In the genomic region with DNA sequence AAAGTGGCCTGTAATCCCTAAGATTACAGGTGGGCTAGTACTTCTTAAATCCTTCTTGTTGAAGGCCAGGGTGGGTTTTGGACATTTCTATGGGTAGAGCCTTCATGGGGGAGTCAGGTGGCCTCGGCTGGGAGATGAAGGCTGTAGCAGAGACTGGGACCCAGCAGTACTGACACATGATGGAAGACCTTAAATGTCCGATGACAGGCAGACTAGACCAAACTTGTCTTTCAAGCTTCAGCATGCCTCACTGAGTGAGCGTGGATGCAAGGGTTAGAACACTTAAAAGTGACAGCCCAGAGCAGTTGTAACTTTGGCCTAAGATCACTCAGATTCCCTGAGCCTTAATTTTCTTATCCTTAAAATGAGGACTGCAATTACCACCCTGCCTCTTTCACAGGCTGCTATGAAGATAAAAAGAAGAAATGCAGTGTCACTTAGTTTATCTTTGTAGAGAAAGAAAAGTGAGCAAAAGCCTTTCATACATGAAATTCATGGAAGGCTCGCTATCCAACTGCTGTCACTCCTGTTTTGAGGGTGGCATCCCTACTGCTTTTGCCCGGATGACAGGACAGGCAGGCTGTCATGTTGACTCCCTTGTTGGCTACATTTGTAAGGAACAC, we compare ENCODE assay signal across 26 cellular contexts. TPM values are rescaled to one million over a fixed set of nuclear protein-coding genes. Genes with fewer than 3 reads are reported as not detected.
DNase-seq lines count a peak whose midpoint lies in the region; ATAC-seq and TF ChIP-seq lines count a peak whose summit lies in the region.
"Had no signal": no experiment of that assay in that cellular context is flagged by ENCODE, and none has a peak within 500 bp of the region (broad histone marks: within the 10 kb centered on the region; RNA-seq: fewer than 3 reads in every experiment).

No MANE protein-coding gene starts in this region.

- intact Hi-C loops in dendritic cell treated with granulocyte-macrophage colony-stimulating factor and Interleukin-4, amounts not matched to agents 40 ng/mL and 50 ng/mL, for 4 days (cut with micrococcal nuclease) = loop anchor here (2.0 kb wide), 1 partner anchor 14 kb away; no protein-coding TSS in a partner anchor

- H2AFZ ChIP-seq in OCI-LY1 (ENCODE audit: low read length) = no peak overlapping the region
- H2AFZ ChIP-seq: parathyroid adenoma had no signal

- H3K27me3 ChIP-seq in OCI-LY1 (ENCODE audit: insufficient read depth, low read length) = no peaks in the 10 kb centered on the region
- H3K27me3 ChIP-seq: gastroesophageal sphincter had no signal

- H3K79me2 ChIP-seq in OCI-LY1 (ENCODE audit: insufficient read depth, low read length) = no peaks in the 10 kb centered on the region
- H3K79me2 ChIP-seq: parathyroid adenoma had no signal

- peak overlapping the region; percentile 26 for H3K27ac Mint-ChIP-seq in activated CD8-positive, alpha-beta memory T cell treated with anti-CD3 and anti-CD28 coated beads, Interleukin-2, amount 10 ng/mL, durations not matched to agents 7 days and 5 days
- H3K27ac Mint-ChIP-seq in dendritic cell treated with granulocyte-macrophage colony-stimulating factor and Interleukin-4, amounts not matched to agents 40 ng/mL and 50 ng/mL, for 4 days = peak overlapping the region; percentile 56
- H3K27ac Mint-ChIP-seq in stimulated activated effector memory CD8-positive, alpha-beta T cell treated with anti-CD3 and anti-CD28 coated beads, Interleukin-12 subunit alpha, Interleukin-12 subunit beta, amount 100 ng/mL, for 72 hours = peak overlapping the region; percentile 19
- H3K27ac Mint-ChIP-seq: CD4-positive, alpha-beta T cell; nephron progenitor cell; stimulated activated naive CD8-positive, alpha-beta T cell treated with anti-CD3 and anti-CD28 coated beads, Interleukin-15, amount 100 ng/mL, for 72 hours had no signal

- CTCF ChIA-PET in activated CD8-positive, alpha-beta memory T cell treated with anti-CD3 and anti-CD28 coated beads, Interleukin-2, amount 10 ng/mL, durations not matched to agents 7 days and 5 days (lab: Charles Lee) = interaction anchor here (1.2 kb wide), 1 partner anchor 23 kb away, joined by 3 read pairs; no protein-coding TSS in a partner anchor

- TF ChIP-seq CTCF in OCI-LY1 (IDR thresholded peaks at IDR 0.05; ENCODE audit: low read length) = no peak

- H3K9me3 ChIP-seq in OCI-LY1 (ENCODE audit: low read length) = no peaks in the 10 kb centered on the region
- H3K9me3 ChIP-seq: gastroesophageal sphincter, lower lobe of right lung, thoracic aorta had no signal

- peaks cover 47% of the 10 kb centered on the region for H3K4me1 ChIP-seq in OCI-LY1 (ENCODE audit: insufficient read depth, low read length, severe bottlenecking)
- H3K4me1 ChIP-seq: parathyroid adenoma had no signal

- DNase-seq in activated CD8-positive, alpha-beta memory T cell treated with anti-CD3 and anti-CD28 coated beads, Interleukin-2, amount 10 ng/mL, durations not matched to agents 7 days and 5 days = no peak
- no peak for DNase-seq in activated CD8-positive, alpha-beta memory T cell treated with anti-CD3 and anti-CD28 coated beads for 24 hours
- DNase-seq in stimulated activated effector memory CD8-positive, alpha-beta T cell treated with anti-CD3 and anti-CD28 coated beads, Interleukin-12 subunit alpha, Interleukin-12 subunit beta, amount 100 ng/mL, for 72 hours (ENCODE audit: low spot score in 2 of 2) = no peak
- DNase-seq in anterior cingulate cortex (lab: John Stamatoyannopoulos, UW) (no peak), NCI-H2029 treated with DMSO at 0.1 percent for 48 hours (lab: John Stamatoyannopoulos, UW) (no peak), NCI-H2171 treated with DMSO at 0.1 percent for 48 hours (lab: John Stamatoyannopoulos, UW) (no peak)
- DNase-seq: 8988T; activated T-cell treated with anti-CD3 and anti-CD28 coated beads, Interleukin-2, amount 50 U/mL, for 4 hours; IMR-90; lower lobe of right lung; NCI-H1092 treated with DMSO at 0.1 percent for 48 hours; NCI-H187; NCI-H524 treated with DMSO at 0.1 percent for 48 hours; nephron progenitor cell; SIG-M5; stimulated activated naive CD8-positive, alpha-beta T cell treated with anti-CD3 and anti-CD28 coated beads, Interleukin-15, amount 100 ng/mL, for 72 hours; T-helper 9 cell; WERI-Rb-1 had no signal

- peaks cover 3% of the 10 kb centered on the region for H3K27me3 Mint-ChIP-seq in activated CD8-positive, alpha-beta memory T cell treated with anti-CD3 and anti-CD28 coated beads, Interleukin-2, amount 10 ng/mL, durations not matched to agents 7 days and 5 days
- H3K27me3 Mint-ChIP-seq in dendritic cell treated with granulocyte-macrophage colony-stimulating factor and Interleukin-4, amounts not matched to agents 40 ng/mL and 50 ng/mL, for 4 days = no peaks in the 10 kb centered on the region
- H3K27me3 Mint-ChIP-seq: CD4-positive, alpha-beta T cell had no signal

- H4K20me1 ChIP-seq in OCI-LY1 (ENCODE audit: insufficient read depth, low read length) = no peaks in the 10 kb centered on the region

- no peak overlapping the region for H3K4me2 ChIP-seq in OCI-LY1 (ENCODE audit: low read length)

- H3K9ac ChIP-seq in OCI-LY1 (ENCODE audit: low read length) = no peak overlapping the region
- H3K9ac ChIP-seq: parathyroid adenoma had no signal

- 0 out of 2 replicates have a peak, but pooled peaks cover 3% of the 10 kb centered on the region for H3F3A ChIP-seq in OCI-LY1 (ENCODE audit: insufficient read depth, low read length)

- no peaks in the 10 kb centered on the region for H3K9me2 ChIP-seq in OCI-LY1 (ENCODE audit: low read depth, low read length)

- no peak overlapping the region for H3K4me3 ChIP-seq in OCI-LY1 (ENCODE audit: low read depth, low read length, poor library complexity, severe bottlenecking)
- H3K4me3 ChIP-seq: gastroesophageal sphincter, lower lobe of right lung, skin epidermis, thoracic aorta had no signal

- H3K27ac ChIP-seq in OCI-LY1 (ENCODE audit: low read depth, low read length, poor library complexity, severe bottlenecking) = peak overlapping the region; percentile 8
- H3K27ac ChIP-seq: gastroesophageal sphincter, lower lobe of right lung, parathyroid adenoma, thoracic aorta, WERI-Rb-1 had no signal

- H3K36me3 Mint-ChIP-seq in activated CD8-positive, alpha-beta memory T cell treated with anti-CD3 and anti-CD28 coated beads, Interleukin-2, amount 10 ng/mL, durations not matched to agents 7 days and 5 days = peaks cover 67% of the 10 kb centered on the region
- peaks cover 100% of the 10 kb centered on the region for H3K36me3 Mint-ChIP-seq in dendritic cell treated with granulocyte-macrophage colony-stimulating factor and Interleukin-4, amounts not matched to agents 40 ng/mL and 50 ng/mL, for 4 days (ENCODE audit: low read depth)
- H3K36me3 Mint-ChIP-seq in stimulated activated effector memory CD8-positive, alpha-beta T cell treated with anti-CD3 and anti-CD28 coated beads, Interleukin-12 subunit alpha, Interleukin-12 subunit beta, amount 100 ng/mL, for 72 hours = peaks cover 91% of the 10 kb centered on the region

- H3K36me3 ChIP-seq in OCI-LY1 (ENCODE audit: insufficient read depth, low read length) = peaks cover 21% of the 10 kb centered on the region
- H3K36me3 ChIP-seq: gastroesophageal sphincter, thoracic aorta, WERI-Rb-1 had no signal

- no peak overlapping the region for H3K4me3 Mint-ChIP-seq in activated CD8-positive, alpha-beta memory T cell treated with anti-CD3 and anti-CD28 coated beads, Interleukin-2, amount 10 ng/mL, durations not matched to agents 7 days and 5 days
- no peak overlapping the region for H3K4me3 Mint-ChIP-seq in dendritic cell treated with granulocyte-macrophage colony-stimulating factor and Interleukin-4, amounts not matched to agents 40 ng/mL and 50 ng/mL, for 4 days
- H3K4me3 Mint-ChIP-seq in stimulated activated effector memory CD8-positive, alpha-beta T cell treated with anti-CD3 and anti-CD28 coated beads, Interleukin-12 subunit alpha, Interleukin-12 subunit beta, amount 100 ng/mL, for 72 hours = no peak overlapping the region
- H3K4me3 Mint-ChIP-seq: activated T-cell treated with anti-CD3 and anti-CD28 coated beads, Interleukin-2, amount 50 U/mL, for 4 hours; CD4-positive, alpha-beta T cell; nephron progenitor cell had no signal

- H3K9me3 Mint-ChIP-seq in activated CD8-positive, alpha-beta memory T cell treated with anti-CD3 and anti-CD28 coated beads, Interleukin-2, amount 10 ng/mL, durations not matched to agents 7 days and 5 days (ENCODE audit: low read depth) = no peaks in the 10 kb centered on the region
- H3K9me3 Mint-ChIP-seq in dendritic cell treated with granulocyte-macrophage colony-stimulating factor and Interleukin-4, amounts not matched to agents 40 ng/mL and 50 ng/mL, for 4 days = no peaks in the 10 kb centered on the region
- H3K9me3 Mint-ChIP-seq in stimulated activated effector memory CD8-positive, alpha-beta T cell treated with anti-CD3 and anti-CD28 coated beads, Interleukin-12 subunit alpha, Interleukin-12 subunit beta, amount 100 ng/mL, for 72 hours = no peaks in the 10 kb centered on the region
- H3K9me3 Mint-ChIP-seq: activated T-cell treated with anti-CD3 and anti-CD28 coated beads, Interleukin-2, amount 50 U/mL, for 4 hours; CD4-positive, alpha-beta T cell; nephron progenitor cell; stimulated activated naive CD8-positive, alpha-beta T cell treated with anti-CD3 and anti-CD28 coated beads, Interleukin-15, amount 100 ng/mL, for 72 hours had no signal

- no peak for ATAC-seq in activated CD8-positive, alpha-beta memory T cell treated with anti-CD3 and anti-CD28 coated beads, Interleukin-2, amount 10 ng/mL, durations not matched to agents 7 days and 5 days
- no peak for ATAC-seq in stimulated activated effector memory CD8-positive, alpha-beta T cell treated with anti-CD3 and anti-CD28 coated beads, Interleukin-12 subunit alpha, Interleukin-12 subunit beta, amount 100 ng/mL, for 72 hours
- ATAC-seq: gastroesophageal sphincter had no signal

- peaks cover 67% of the 10 kb centered on the region for H3K4me1 Mint-ChIP-seq in activated CD8-positive, alpha-beta memory T cell treated with anti-CD3 and anti-CD28 coated beads, Interleukin-2, amount 10 ng/mL, durations not matched to agents 7 days and 5 days
- H3K4me1 Mint-ChIP-seq in dendritic cell treated with granulocyte-macrophage colony-stimulating factor and Interleukin-4, amounts not matched to agents 40 ng/mL and 50 ng/mL, for 4 days (ENCODE audit: low read depth) = peaks cover 94% of the 10 kb centered on the region
- H3K4me1 Mint-ChIP-seq in stimulated activated effector memory CD8-positive, alpha-beta T cell treated with anti-CD3 and anti-CD28 coated beads, Interleukin-12 subunit alpha, Interleukin-12 subunit beta, amount 100 ng/mL, for 72 hours = peaks cover 89% of the 10 kb centered on the region

RNA-seq across cellular contexts. Expression of a gene that starts 19.5 kb away (rescaled TPM):
- total RNA-seq in activated CD8-positive, alpha-beta memory T cell treated with anti-CD3 and anti-CD28 coated beads, Interleukin-2, amount 10 ng/mL, durations not matched to agents 7 days and 5 days = 10 to 100 TPM; 31.8 to 42.5 TPM
- total RNA-seq: H4 had no signal
